In genomic region chr16:9840761-9841665, GRCh38 we compare ENCODE assay signal across 21 cellular contexts.
DNase-seq lines count a peak whose midpoint lies in the region; ATAC-seq, FAIRE-seq and TF ChIP-seq lines count a peak whose summit lies in the region.
"Had no signal": no experiment of that assay in that cellular context is flagged by ENCODE, and none has a peak within 500 bp of the region (broad histone marks: within the 10 kb centered on the region; RNA-seq: fewer than 3 reads in every experiment).

No MANE protein-coding gene starts in this region.

- no peak overlapping the region for H3K27ac ChIP-seq in pancreas
- H3K27ac ChIP-seq: A549, hepatocyte, vagina had no signal

- peak; percentile 65 for ATAC-seq in GM18519 (IDR thresholded peaks at IDR 0.05; ENCODE audit: low FRiP score, unreplicated experiment)
- ATAC-seq in GM21786 (IDR thresholded peaks at IDR 0.05; ENCODE audit: unreplicated experiment), result peak; percentile 63
- ATAC-seq in pancreas, result no peak
- ATAC-seq in HG02588 (IDR thresholded peaks at IDR 0.05; ENCODE audit: unreplicated experiment), result no peak
- ATAC-seq: A549 had no signal

- no peaks in the 10 kb centered on the region for H3K36me3 ChIP-seq in pancreas
- H3K36me3 ChIP-seq: vagina had no signal

- H3K9me3 ChIP-seq in pancreas, result no peaks in the 10 kb centered on the region
- H3K9me3 ChIP-seq: A549, vagina had no signal

- no peak for FAIRE-seq in pancreas (lab: Jason Lieb, UNC)
- FAIRE-seq: A549, H54 had no signal

- H3K27me3 ChIP-seq in pancreas, result peaks cover 0 to 7% (median 0%) of the 10 kb centered on the region in 4 donors
- H3K27me3 ChIP-seq: hepatocyte, vagina had no signal

- TF ChIP-seq POLR2A in NB4 (IDR thresholded peaks at IDR 0.05; ENCODE audit: extremely low read depth, insufficient read length), result no peak

- WGBS in pancreas, 2 donors, result 32 to 33% methylated on average over 4 of the region's 4 CpGs

- H3K4me3 ChIP-seq in NB4 (ENCODE audit: low read depth, low read length) (no peak overlapping the region), pancreas (no peak overlapping the region)
- H3K4me3 ChIP-seq: A549, hepatocyte, vagina had no signal

- H3K4me1 ChIP-seq in pancreas, result no peaks in the 10 kb centered on the region
- H3K4me1 ChIP-seq: vagina had no signal

- DNase-seq in EL, result peak; percentile 6
- peak; percentile 7 for DNase-seq in NB4 (ENCODE audit: low read depth)
- no peak for DNase-seq in A172 (ENCODE audit: low spot score)
- no peak for DNase-seq in pancreas
- no peak for DNase-seq in cerebellar nuclear complex (lab: John Stamatoyannopoulos, UW)
- DNase-seq: activated CD4-positive, CD25-positive, alpha-beta regulatory T cell; activated effector memory CD4-positive, alpha-beta T cell treated with Interleukin-2 at 50 U/mL for 16 hours; amniotic stem cell; C1 segment of cervical spinal cord; DMS153; KG1; midbrain; NK-92 treated with Interleukin-12 subunit alpha and Interleukin-12 subunit beta, amount 100 ng/mL, for 24 hours; stimulated activated CD4-positive, alpha-beta T cell treated with anti-CD3 and anti-CD28 coated beads, Interleukin-15, amount 100 ng/mL, for 24 hours had no signal

- TF ChIP-seq CTCF in NB4 (IDR thresholded peaks at IDR 0.05; ENCODE audit: low read depth, low read length) (no peak), pancreas (IDR thresholded peaks at IDR 0.05) (no peak)

- intact Hi-C loops in pancreas (cut with DNase I), result no loop called here

Comparison
In these comparisons a context has a peak if more than half of its experiments do, and no peak if none do; other contexts are left out.
1. DNase-seq: peak in EL (single experiment) and NB4 (single experiment); none in A172 (single experiment), pancreas (0 of 6) and cerebellar nuclear complex (0 of 2).
2. ATAC-seq: peak in GM18519 (single experiment) and GM21786 (single experiment); none in pancreas (0 of 4) and HG02588 (single experiment).